34 cellular contexts compared by ENCODE assay signal in genomic region chr16:27935076-27935475, GRCh38.
"Had no signal": no experiment of that assay in that cellular context is flagged by ENCODE, and none has a peak within 500 bp of the region (broad histone marks: within the 10 kb centered on the region; RNA-seq: fewer than 3 reads in every experiment).

No MANE protein-coding gene starts in this region.

- H3K36me3 ChIP-seq: MG63 had no signal

- DNase-seq: Kasumi-1, KG1, MG63, MM.1S, MV-4-11, NCI-H1048, NCI-H1092, NCI-H1092 treated with DMSO at 0.1 percent for 48 hours, NCI-H1105, NCI-H1105 treated with DMSO at 0.1 percent for 48 hours, NCI-H1417, NCI-H1417 treated with DMSO at 0.1 percent for 48 hours, NCI-H1436, NCI-H1436 treated with DMSO at 0.1 percent for 48 hours, NCI-H146, NCI-H1694, NCI-H1694 treated with DMSO at 0.1 percent for 48 hours, NCI-H187, NCI-H187 treated with DMSO at 0.1 percent for 48 hours, NCI-H1930, NCI-H2029, NCI-H2029 treated with DMSO at 0.1 percent for 48 hours, NCI-H2081, NCI-H2081 treated with DMSO at 0.1 percent for 48 hours, NCI-H2107, NCI-H2171, NCI-H2171 treated with DMSO at 0.1 percent for 48 hours, NCI-H2227 treated with DMSO at 0.1 percent for 48 hours, NCI-H226, NCI-H345, NCI-H446, NCI-H446 treated with DMSO at 0.1 percent for 48 hours, NCI-H510A had no signal

- H3K4me3 ChIP-seq: MG63 had no signal

- H3K27ac ChIP-seq: KMS-11 had no signal
